In the genomic region with DNA sequence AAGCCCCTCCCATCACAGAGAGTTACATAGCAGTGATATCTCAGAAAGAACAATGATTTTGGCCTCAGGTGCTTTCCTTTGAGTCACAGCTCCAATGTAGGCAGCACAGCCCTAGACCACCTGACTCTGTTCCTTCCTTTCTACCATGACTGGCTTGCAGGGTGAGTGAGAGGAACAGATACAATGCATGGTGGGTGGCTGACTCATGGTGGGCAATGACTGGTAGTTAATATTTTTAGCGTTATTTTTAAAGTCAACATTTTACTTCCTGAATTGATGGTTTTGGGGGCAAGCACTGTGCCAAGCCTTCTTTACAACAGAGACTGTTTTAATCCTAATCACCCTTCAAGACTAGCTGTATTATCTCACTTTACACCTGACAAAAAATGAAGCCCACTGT, we compare ENCODE assay signal across 1 cellular context.
TF ChIP-seq lines count a peak whose summit lies in the region.

No MANE protein-coding gene starts in this region.

TF ChIP-seq in GM12878, 131 proteins besides CTCF, POLR2A, EP300 and RAD21 (continued from another document and continues in another):
- TF ChIP-seq, protein P1, sequence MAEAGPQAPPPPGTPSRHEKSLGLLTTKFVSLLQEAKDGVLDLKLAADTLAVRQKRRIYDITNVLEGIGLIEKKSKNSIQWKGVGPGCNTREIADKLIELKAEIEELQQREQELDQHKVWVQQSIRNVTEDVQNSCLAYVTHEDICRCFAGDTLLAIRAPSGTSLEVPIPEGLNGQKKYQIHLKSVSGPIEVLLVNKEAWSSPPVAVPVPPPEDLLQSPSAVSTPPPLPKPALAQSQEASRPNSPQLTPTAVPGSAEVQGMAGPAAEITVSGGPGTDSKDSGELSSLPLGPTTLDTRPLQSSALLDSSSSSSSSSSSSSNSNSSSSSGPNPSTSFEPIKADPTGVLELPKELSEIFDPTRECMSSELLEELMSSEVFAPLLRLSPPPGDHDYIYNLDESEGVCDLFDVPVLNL (IDR thresholded peaks at IDR 0.05; ENCODE audit: low read depth, low read length) = no peak
- TF ChIP-seq PAX8 (IDR thresholded peaks at IDR 0.05) (no peak), BACH1 (IDR thresholded peaks at IDR 0.05; ENCODE audit: borderline replicate concordance) (peak; percentile 99; the same call in 1 of the 2 replicates), CHD1 (IDR thresholded peaks at IDR 0.05; ENCODE audit: low read depth, low read length) (no peak), HDAC2 (IDR thresholded peaks at IDR 0.05) (no peak), IRF4 (IDR thresholded peaks at IDR 0.05; ENCODE audit: low read depth, low read length) (0 out of 2 replicates have a peak, but pooled peaks have one; percentile 23), RELA (IDR thresholded peaks at IDR 0.05; ENCODE audit: borderline replicate concordance, partially characterized antibody) (no peak), SPI1 (IDR thresholded peaks at IDR 0.05; ENCODE audit: borderline replicate concordance, insufficient read depth, low read depth, low read length) (peak; percentile 85), IKZF1 (conservative IDR thresholded peaks at IDR 0.05) (0 out of 2 replicates have a peak, but pooled peaks have one; percentile 14), DPF2 (IDR thresholded peaks at IDR 0.05) (no peak; the same call in 1 of the 2 replicates), SMARCA5 (IDR thresholded peaks at IDR 0.05) (no peak), SIN3A (IDR thresholded peaks at IDR 0.05; ENCODE audit: low read depth, low read length) (no peak; the same call in 1 of the 2 replicates), ZSCAN29 (IDR thresholded peaks at IDR 0.05) (no peak), GABPA (IDR thresholded peaks at IDR 0.05; ENCODE audit: low read depth) (no peak), HCFC1 (IDR thresholded peaks at IDR 0.05; ENCODE audit: low read length) (no peak), EGR1 (IDR thresholded peaks at IDR 0.05; ENCODE audit: borderline replicate concordance in 1 of 2, low read depth in 2 of 2, low read length in 2 of 2) (peak in 1 of 2 experiments; percentile 31; a peak in 1 of 3 replicates), CREM (IDR thresholded peaks at IDR 0.05; ENCODE audit: low read depth) (no peak; the same call in 1 of the 2 replicates), IKZF2 (IDR thresholded peaks at IDR 0.05) (peak; percentile 31 to 41; a peak in 2 of 4 replicates), TCF3 (IDR thresholded peaks at IDR 0.05; ENCODE audit: borderline replicate concordance, insufficient read depth, low read depth, low read length) (no peak), CBFB (IDR thresholded peaks at IDR 0.05; ENCODE audit: low read depth) (peak; percentile 67), FOXM1 (IDR thresholded peaks at IDR 0.05; ENCODE audit: low read depth, low read length) (peak; percentile 56; the same call in 1 of the 2 replicates), POLR2AphosphoS5 (IDR thresholded peaks at IDR 0.05; ENCODE audit: low read length) (0 out of 2 replicates have a peak, but pooled peaks have one; percentile 51), SRF (IDR thresholded peaks at IDR 0.05; ENCODE audit: low read depth in 2 of 2, low read length in 2 of 2) (no peak), MXI1 (IDR thresholded peaks at IDR 0.05; ENCODE audit: low read depth, low read length) (peak; percentile 51; the same call in 1 of the 2 replicates), PML (IDR thresholded peaks at IDR 0.05; ENCODE audit: low read length) (no peak), POLR2AphosphoS2 (IDR thresholded peaks at IDR 0.05; ENCODE audit: low read depth, low read length) (no peak), HDGF (IDR thresholded peaks at IDR 0.05) (0 out of 2 replicates have a peak, but pooled peaks have one; percentile 29), JUND (IDR thresholded peaks at IDR 0.05; ENCODE audit: low read depth, low read length) (no peak), EZH2 (IDR thresholded peaks at IDR 0.05; ENCODE audit: borderline replicate concordance, control insufficient read depth, low read depth, low read length) (no peak), RB1 (IDR thresholded peaks at IDR 0.05; ENCODE audit: borderline replicate concordance) (no peak), ASH2L (IDR thresholded peaks at IDR 0.05; ENCODE audit: borderline replicate concordance, low read depth) (no peak), RUNX3 (IDR thresholded peaks at IDR 0.05; ENCODE audit: low read length) (peak; percentile 60; the same call in 1 of the 2 replicates), GATAD2B (conservative IDR thresholded peaks at IDR 0.05; ENCODE audit: low read depth) (peak; percentile 48), POU2F2 (IDR thresholded peaks at IDR 0.05; ENCODE audit: borderline replicate concordance, low read depth, low read length) (no peak; the same call in 2 of the 3 replicates), SMAD5 (IDR thresholded peaks at IDR 0.05; ENCODE audit: low read depth) (0 out of 2 replicates have a peak, but pooled peaks have one; percentile 23), MTA2 (IDR thresholded peaks at IDR 0.05; ENCODE audit: low read depth) (no peak), MTA3 (IDR thresholded peaks at IDR 0.05; ENCODE audit: borderline replicate concordance, low read length) (no peak)
- TF ChIP-seq, protein P2, sequence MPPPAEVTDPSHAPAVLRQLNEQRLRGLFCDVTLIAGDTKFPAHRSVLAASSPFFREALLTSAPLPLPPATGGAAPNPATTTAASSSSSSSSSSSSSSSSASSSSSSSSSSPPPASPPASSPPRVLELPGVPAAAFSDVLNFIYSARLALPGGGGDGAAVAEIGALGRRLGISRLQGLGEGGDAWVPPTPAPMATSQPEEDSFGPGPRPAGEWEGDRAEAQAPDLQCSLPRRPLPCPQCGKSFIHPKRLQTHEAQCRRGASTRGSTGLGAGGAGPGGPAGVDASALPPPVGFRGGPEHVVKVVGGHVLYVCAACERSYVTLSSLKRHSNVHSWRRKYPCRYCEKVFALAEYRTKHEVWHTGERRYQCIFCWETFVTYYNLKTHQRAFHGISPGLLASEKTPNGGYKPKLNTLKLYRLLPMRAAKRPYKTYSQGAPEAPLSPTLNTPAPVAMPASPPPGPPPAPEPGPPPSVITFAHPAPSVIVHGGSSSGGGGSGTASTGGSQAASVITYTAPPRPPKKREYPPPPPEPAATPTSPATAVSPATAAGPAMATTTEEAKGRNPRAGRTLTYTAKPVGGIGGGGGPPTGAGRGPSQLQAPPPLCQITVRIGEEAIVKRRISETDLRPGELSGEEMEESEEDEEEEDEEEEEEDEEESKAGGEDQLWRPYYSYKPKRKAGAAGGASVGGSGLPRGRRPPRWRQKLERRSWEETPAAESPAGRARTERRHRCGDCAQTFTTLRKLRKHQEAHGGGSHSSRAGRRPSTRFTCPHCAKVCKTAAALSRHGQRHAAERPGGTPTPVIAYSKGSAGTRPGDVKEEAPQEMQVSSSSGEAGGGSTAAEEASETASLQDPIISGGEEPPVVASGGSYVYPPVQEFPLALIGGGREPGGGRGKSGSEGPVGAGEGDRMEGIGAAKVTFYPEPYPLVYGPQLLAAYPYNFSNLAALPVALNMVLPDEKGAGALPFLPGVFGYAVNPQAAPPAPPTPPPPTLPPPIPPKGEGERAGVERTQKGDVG (CRISPR knock-in tag; IDR thresholded peaks at IDR 0.05) = no peak
- TF ChIP-seq, protein P3, sequence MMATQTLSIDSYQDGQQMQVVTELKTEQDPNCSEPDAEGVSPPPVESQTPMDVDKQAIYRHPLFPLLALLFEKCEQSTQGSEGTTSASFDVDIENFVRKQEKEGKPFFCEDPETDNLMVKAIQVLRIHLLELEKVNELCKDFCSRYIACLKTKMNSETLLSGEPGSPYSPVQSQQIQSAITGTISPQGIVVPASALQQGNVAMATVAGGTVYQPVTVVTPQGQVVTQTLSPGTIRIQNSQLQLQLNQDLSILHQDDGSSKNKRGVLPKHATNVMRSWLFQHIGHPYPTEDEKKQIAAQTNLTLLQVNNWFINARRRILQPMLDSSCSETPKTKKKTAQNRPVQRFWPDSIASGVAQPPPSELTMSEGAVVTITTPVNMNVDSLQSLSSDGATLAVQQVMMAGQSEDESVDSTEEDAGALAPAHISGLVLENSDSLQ (IDR thresholded peaks at IDR 0.05) = peak; percentile 65; the same call in 1 of the 2 replicates
- TF ChIP-seq, protein P4, sequence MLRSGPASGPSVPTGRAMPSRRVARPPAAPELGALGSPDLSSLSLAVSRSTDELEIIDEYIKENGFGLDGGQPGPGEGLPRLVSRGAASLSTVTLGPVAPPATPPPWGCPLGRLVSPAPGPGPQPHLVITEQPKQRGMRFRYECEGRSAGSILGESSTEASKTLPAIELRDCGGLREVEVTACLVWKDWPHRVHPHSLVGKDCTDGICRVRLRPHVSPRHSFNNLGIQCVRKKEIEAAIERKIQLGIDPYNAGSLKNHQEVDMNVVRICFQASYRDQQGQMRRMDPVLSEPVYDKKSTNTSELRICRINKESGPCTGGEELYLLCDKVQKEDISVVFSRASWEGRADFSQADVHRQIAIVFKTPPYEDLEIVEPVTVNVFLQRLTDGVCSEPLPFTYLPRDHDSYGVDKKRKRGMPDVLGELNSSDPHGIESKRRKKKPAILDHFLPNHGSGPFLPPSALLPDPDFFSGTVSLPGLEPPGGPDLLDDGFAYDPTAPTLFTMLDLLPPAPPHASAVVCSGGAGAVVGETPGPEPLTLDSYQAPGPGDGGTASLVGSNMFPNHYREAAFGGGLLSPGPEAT (IDR thresholded peaks at IDR 0.05; ENCODE audit: low read depth) = peak; percentile 83; the same call in 1 of the 2 replicates
- TF ChIP-seq, protein P5, sequence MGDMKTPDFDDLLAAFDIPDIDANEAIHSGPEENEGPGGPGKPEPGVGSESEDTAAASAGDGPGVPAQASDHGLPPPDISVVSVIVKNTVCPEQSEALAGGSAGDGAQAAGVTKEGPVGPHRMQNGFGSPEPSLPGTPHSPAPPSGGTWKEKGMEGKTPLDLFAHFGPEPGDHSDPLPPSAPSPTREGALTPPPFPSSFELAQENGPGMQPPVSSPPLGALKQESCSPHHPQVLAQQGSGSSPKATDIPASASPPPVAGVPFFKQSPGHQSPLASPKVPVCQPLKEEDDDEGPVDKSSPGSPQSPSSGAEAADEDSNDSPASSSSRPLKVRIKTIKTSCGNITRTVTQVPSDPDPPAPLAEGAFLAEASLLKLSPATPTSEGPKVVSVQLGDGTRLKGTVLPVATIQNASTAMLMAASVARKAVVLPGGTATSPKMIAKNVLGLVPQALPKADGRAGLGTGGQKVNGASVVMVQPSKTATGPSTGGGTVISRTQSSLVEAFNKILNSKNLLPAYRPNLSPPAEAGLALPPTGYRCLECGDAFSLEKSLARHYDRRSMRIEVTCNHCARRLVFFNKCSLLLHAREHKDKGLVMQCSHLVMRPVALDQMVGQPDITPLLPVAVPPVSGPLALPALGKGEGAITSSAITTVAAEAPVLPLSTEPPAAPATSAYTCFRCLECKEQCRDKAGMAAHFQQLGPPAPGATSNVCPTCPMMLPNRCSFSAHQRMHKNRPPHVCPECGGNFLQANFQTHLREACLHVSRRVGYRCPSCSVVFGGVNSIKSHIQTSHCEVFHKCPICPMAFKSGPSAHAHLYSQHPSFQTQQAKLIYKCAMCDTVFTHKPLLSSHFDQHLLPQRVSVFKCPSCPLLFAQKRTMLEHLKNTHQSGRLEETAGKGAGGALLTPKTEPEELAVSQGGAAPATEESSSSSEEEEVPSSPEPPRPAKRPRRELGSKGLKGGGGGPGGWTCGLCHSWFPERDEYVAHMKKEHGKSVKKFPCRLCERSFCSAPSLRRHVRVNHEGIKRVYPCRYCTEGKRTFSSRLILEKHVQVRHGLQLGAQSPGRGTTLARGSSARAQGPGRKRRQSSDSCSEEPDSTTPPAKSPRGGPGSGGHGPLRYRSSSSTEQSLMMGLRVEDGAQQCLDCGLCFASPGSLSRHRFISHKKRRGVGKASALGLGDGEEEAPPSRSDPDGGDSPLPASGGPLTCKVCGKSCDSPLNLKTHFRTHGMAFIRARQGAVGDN (IDR thresholded peaks at IDR 0.05) = peak; percentile 70
- TF ChIP-seq, protein P6, sequence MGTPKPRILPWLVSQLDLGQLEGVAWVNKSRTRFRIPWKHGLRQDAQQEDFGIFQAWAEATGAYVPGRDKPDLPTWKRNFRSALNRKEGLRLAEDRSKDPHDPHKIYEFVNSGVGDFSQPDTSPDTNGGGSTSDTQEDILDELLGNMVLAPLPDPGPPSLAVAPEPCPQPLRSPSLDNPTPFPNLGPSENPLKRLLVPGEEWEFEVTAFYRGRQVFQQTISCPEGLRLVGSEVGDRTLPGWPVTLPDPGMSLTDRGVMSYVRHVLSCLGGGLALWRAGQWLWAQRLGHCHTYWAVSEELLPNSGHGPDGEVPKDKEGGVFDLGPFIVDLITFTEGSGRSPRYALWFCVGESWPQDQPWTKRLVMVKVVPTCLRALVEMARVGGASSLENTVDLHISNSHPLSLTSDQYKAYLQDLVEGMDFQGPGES (IDR thresholded peaks at IDR 0.05) = no peak
- TF ChIP-seq, protein P7, sequence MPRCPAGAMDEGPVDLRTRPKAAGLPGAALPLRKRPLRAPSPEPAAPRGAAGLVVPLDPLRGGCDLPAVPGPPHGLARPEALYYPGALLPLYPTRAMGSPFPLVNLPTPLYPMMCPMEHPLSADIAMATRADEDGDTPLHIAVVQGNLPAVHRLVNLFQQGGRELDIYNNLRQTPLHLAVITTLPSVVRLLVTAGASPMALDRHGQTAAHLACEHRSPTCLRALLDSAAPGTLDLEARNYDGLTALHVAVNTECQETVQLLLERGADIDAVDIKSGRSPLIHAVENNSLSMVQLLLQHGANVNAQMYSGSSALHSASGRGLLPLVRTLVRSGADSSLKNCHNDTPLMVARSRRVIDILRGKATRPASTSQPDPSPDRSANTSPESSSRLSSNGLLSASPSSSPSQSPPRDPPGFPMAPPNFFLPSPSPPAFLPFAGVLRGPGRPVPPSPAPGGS (IDR thresholded peaks at IDR 0.05; ENCODE audit: borderline replicate concordance, insufficient read depth, low read depth, low read length, poor library complexity, severe bottlenecking) = peak; percentile 81
- TF ChIP-seq, protein P8, sequence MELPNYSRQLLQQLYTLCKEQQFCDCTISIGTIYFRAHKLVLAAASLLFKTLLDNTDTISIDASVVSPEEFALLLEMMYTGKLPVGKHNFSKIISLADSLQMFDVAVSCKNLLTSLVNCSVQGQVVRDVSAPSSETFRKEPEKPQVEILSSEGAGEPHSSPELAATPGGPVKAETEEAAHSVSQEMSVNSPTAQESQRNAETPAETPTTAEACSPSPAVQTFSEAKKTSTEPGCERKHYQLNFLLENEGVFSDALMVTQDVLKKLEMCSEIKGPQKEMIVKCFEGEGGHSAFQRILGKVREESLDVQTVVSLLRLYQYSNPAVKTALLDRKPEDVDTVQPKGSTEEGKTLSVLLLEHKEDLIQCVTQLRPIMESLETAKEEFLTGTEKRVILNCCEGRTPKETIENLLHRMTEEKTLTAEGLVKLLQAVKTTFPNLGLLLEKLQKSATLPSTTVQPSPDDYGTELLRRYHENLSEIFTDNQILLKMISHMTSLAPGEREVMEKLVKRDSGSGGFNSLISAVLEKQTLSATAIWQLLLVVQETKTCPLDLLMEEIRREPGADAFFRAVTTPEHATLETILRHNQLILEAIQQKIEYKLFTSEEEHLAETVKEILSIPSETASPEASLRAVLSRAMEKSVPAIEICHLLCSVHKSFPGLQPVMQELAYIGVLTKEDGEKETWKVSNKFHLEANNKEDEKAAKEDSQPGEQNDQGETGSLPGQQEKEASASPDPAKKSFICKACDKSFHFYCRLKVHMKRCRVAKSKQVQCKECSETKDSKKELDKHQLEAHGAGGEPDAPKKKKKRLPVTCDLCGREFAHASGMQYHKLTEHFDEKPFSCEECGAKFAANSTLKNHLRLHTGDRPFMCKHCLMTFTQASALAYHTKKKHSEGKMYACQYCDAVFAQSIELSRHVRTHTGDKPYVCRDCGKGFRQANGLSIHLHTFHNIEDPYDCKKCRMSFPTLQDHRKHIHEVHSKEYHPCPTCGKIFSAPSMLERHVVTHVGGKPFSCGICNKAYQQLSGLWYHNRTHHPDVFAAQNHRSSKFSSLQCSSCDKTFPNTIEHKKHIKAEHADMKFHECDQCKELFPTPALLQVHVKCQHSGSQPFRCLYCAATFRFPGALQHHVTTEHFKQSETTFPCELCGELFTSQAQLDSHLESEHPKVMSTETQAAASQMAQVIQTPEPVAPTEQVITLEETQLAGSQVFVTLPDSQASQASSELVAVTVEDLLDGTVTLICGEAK (IDR thresholded peaks at IDR 0.05; ENCODE audit: borderline replicate concordance) = no peak
